12 cellular contexts compared by ENCODE assay signal in the genomic region with DNA sequence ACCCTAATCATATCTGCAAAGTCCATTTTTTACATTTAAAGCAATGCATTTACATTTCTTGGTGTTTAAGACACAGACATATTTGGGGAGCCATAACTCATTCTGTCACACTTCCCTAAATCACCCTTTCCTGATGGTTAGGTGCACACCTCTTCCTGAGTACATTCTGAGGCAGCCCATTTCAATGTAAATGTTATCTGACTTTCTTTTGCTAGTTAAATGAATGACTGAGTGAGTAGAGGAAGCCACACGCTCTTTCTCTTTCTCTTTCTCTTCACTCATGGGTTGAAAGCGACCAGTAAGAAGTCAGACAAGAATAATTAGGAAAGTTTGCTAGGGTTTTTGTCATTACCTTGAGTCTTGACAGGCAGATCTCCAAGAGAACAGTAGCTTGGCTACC.
DNase-seq lines count a peak whose midpoint lies in the region; ATAC-seq lines count a peak whose summit lies in the region.
"Had no signal": no experiment of that assay in that cellular context is flagged by ENCODE, and none has a peak within 500 bp of the region (broad histone marks: within the 10 kb centered on the region; RNA-seq: fewer than 3 reads in every experiment).

No MANE protein-coding gene starts in this region.

- H3K4me3 Mint-ChIP-seq in activated naive CD8-positive, alpha-beta T cell treated with anti-CD3 and anti-CD28 coated beads, Interleukin-2, amount 10 ng/mL, durations not matched to agents 7 days and 5 days, result peak overlapping the region; percentile 31
- H3K4me3 Mint-ChIP-seq: stimulated activated naive CD8-positive, alpha-beta T cell treated with anti-CD3 and anti-CD28 coated beads, Interleukin-15, Interleukin-2, amounts not matched to agents 100 ng/mL and 50 ng/mL, for 24 hours had no signal

- ATAC-seq in GM18858 (IDR thresholded peaks at IDR 0.05; ENCODE audit: unreplicated experiment), result peak; percentile 94
- peak; percentile 94 for ATAC-seq in GM21390 (IDR thresholded peaks at IDR 0.05; ENCODE audit: unreplicated experiment)
- peak; percentile 95 for ATAC-seq in HG03097 (IDR thresholded peaks at IDR 0.05; ENCODE audit: low FRiP score, unreplicated experiment)
- ATAC-seq in activated naive CD8-positive, alpha-beta T cell treated with anti-CD3 and anti-CD28 coated beads, Interleukin-2, amount 10 ng/mL, durations not matched to agents 7 days and 5 days (ENCODE audit: low read depth), result peak; percentile 74
- no peak for ATAC-seq in left lobe of liver
- ATAC-seq: right cardiac atrium had no signal

- peak overlapping the region; percentile 68 for H3K27ac Mint-ChIP-seq in activated naive CD8-positive, alpha-beta T cell treated with anti-CD3 and anti-CD28 coated beads, Interleukin-2, amount 10 ng/mL, durations not matched to agents 7 days and 5 days
- H3K27ac Mint-ChIP-seq: stimulated activated naive CD8-positive, alpha-beta T cell treated with anti-CD3 and anti-CD28 coated beads, Interleukin-15, Interleukin-2, amounts not matched to agents 100 ng/mL and 50 ng/mL, for 24 hours had no signal

- peaks cover 17% of the 10 kb centered on the region for H3K4me1 Mint-ChIP-seq in activated naive CD8-positive, alpha-beta T cell treated with anti-CD3 and anti-CD28 coated beads, Interleukin-2, amount 10 ng/mL, durations not matched to agents 7 days and 5 days

- H3K27me3 Mint-ChIP-seq in activated naive CD8-positive, alpha-beta T cell treated with anti-CD3 and anti-CD28 coated beads, Interleukin-2, amount 10 ng/mL, durations not matched to agents 7 days and 5 days, result peaks cover 4% of the 10 kb centered on the region
- H3K27me3 Mint-ChIP-seq: stimulated activated naive CD8-positive, alpha-beta T cell treated with anti-CD3 and anti-CD28 coated beads, Interleukin-15, Interleukin-2, amounts not matched to agents 100 ng/mL and 50 ng/mL, for 24 hours had no signal

- POLR2A ChIA-PET in activated naive CD8-positive, alpha-beta T cell treated with anti-CD3 and anti-CD28 coated beads, Interleukin-2, amount 10 ng/mL, durations not matched to agents 7 days and 5 days (lab: Charles Lee), result no interaction called here

- H3K9me3 Mint-ChIP-seq in activated naive CD8-positive, alpha-beta T cell treated with anti-CD3 and anti-CD28 coated beads, Interleukin-2, amount 10 ng/mL, durations not matched to agents 7 days and 5 days, result peaks cover 2% of the 10 kb centered on the region

- H3K36me3 Mint-ChIP-seq in activated naive CD8-positive, alpha-beta T cell treated with anti-CD3 and anti-CD28 coated beads, Interleukin-2, amount 10 ng/mL, durations not matched to agents 7 days and 5 days, result peaks cover 6% of the 10 kb centered on the region

- DNase-seq in activated naive CD8-positive, alpha-beta T cell treated with anti-CD3 and anti-CD28 coated beads, Interleukin-2, amount 10 ng/mL, durations not matched to agents 7 days and 5 days, result no peak
- DNase-seq in SK-N-DZ (ENCODE audit: low spot score) (no peak), DMS 273 (lab: John Stamatoyannopoulos, UW; ENCODE audit: unreplicated experiment) (no peak), cortex of kidney (lab: John Stamatoyannopoulos, UW) (no peak), left lobe of liver (ENCODE audit: low spot score) (no peak)
- DNase-seq: left ventricle myocardium inferior, NCI-H774, right cardiac atrium had no signal
